ENCODE assay signal across 8 cellular contexts in the genomic region with DNA sequence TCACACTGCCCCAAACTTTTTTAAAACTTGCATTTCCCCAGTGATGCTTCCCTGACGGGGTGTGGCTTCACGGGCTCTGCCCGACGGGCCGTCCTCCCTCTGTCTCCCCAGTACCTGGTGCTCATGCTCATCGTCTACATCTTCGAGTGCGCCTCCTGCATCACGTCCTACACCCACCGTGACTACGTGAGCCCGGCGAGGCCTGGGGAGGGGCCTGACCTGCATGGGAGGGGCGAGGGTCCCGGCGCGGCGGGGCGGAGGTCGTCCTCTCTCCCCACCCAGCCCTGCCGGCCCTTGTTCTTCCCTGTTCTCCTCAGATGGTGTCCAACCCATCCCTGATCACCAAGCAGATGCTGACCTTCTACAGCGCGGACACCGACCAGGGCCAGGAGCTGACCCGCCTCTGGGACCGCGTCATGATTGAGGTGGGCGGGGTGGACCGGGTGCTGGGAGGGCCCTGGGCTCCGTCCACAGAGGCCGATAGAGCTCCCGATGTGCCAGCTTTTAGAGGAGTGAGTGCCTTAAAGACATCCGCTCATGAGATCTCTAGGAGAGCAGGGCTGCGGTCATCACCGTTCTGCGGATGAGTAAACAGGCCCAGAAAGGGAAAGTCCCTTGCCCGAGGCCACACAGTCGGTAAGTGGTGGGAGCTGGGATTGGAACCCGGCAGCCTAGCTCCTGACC. TPM values are rescaled to one million over a fixed set of nuclear protein-coding genes. Genes with fewer than 3 reads are reported as not detected.
DNase-seq lines count a peak whose midpoint lies in the region; ATAC-seq, FAIRE-seq and TF ChIP-seq lines count a peak whose summit lies in the region.

No MANE protein-coding gene starts in this region.

- no peaks in the 10 kb centered on the region for H3K9me3 ChIP-seq in CD4-positive, alpha-beta T cell (ENCODE audit: control insufficient read depth, low read length)

- DNase-seq in CD4-positive, alpha-beta T cell, result peak in 8 of 10 experiments; percentile 7 to 40 (median 12)
- DNase-seq in activated CD4-positive, alpha-beta memory T cell treated with anti-CD3 and anti-CD28 coated beads, Interleukin-2, amount 10 ng/mL, durations not matched to agents 7 days and 5 days, result peak; percentile 73
- peak; percentile 83 for DNase-seq in epidermal melanocyte (ENCODE audit: insufficient read length, low spot score)
- DNase-seq in natural killer cell, result no peak
- peak; percentile 86 for DNase-seq in urothelium cell line (ENCODE audit: low spot score)
- no peak for DNase-seq in COR-L47 (lab: John Stamatoyannopoulos, UW)

- H3K27me3 ChIP-seq in CD4-positive, alpha-beta T cell (ENCODE audit: control insufficient read depth, insufficient read depth, low read length), result peaks cover 13% of the 10 kb centered on the region

- peaks cover 10% of the 10 kb centered on the region for H3K4me1 Mint-ChIP-seq in CD4-positive, alpha-beta T cell (ENCODE audit: low read depth)
- H3K4me1 Mint-ChIP-seq in IgD-negative memory B cell, result peaks cover 0 to 4% (median 3%) of the 10 kb centered on the region in 3 donors
- H3K4me1 Mint-ChIP-seq in activated CD4-positive, alpha-beta memory T cell treated with anti-CD3 and anti-CD28 coated beads, Interleukin-2, amount 10 ng/mL, durations not matched to agents 7 days and 5 days, result peaks cover 7% of the 10 kb centered on the region
- H3K4me1 Mint-ChIP-seq in natural killer cell, result peaks cover 0 to 8% of the 10 kb centered on the region in 2 donors

- H3K27me3 Mint-ChIP-seq in CD4-positive, alpha-beta T cell, result peaks cover 29% of the 10 kb centered on the region
- peaks cover 42% of the 10 kb centered on the region for H3K27me3 Mint-ChIP-seq in IgD-negative memory B cell
- H3K27me3 Mint-ChIP-seq in activated CD4-positive, alpha-beta memory T cell treated with anti-CD3 and anti-CD28 coated beads, Interleukin-2, amount 10 ng/mL, durations not matched to agents 7 days and 5 days, result peaks cover 48% of the 10 kb centered on the region
- peaks cover 34 to 39% of the 10 kb centered on the region in 2 donors for H3K27me3 Mint-ChIP-seq in natural killer cell (ENCODE audit: low read depth in 2 of 2)

- no peak for TF ChIP-seq CTCF in CD4-positive, alpha-beta T cell (IDR thresholded peaks at IDR 0.05)
- no peak for TF ChIP-seq CTCF in natural killer cell (IDR thresholded peaks at IDR 0.05)

- H3K27ac Mint-ChIP-seq in CD4-positive, alpha-beta T cell, result no peak overlapping the region
- H3K27ac Mint-ChIP-seq in IgD-negative memory B cell (no peak overlapping the region), natural killer cell (peak overlapping the region in 1 of 2 donors; percentile 49)
- no peak overlapping the region for H3K27ac Mint-ChIP-seq in activated CD4-positive, alpha-beta memory T cell treated with anti-CD3 and anti-CD28 coated beads, Interleukin-2, amount 10 ng/mL, durations not matched to agents 7 days and 5 days

- intact Hi-C loops in CD4-positive, alpha-beta T cell (cut with DNase I, micrococcal nuclease), result loop anchor here in 1 of 2 experiments (10.0 kb wide), 1 partner anchor 108 kb away; a partner anchor contains a TSS
- intact Hi-C loops in natural killer cell (cut with micrococcal nuclease), result no loop called here

- CTCF ChIA-PET in CD4-positive, alpha-beta T cell (lab: Charles Lee), result interaction anchor here (0.6 kb wide), 1 partner anchor 21 kb away, joined by 4 read pairs; no protein-coding TSS in a partner anchor
- CTCF ChIA-PET in activated CD4-positive, alpha-beta memory T cell treated with anti-CD3 and anti-CD28 coated beads, Interleukin-2, amount 10 ng/mL, durations not matched to agents 7 days and 5 days (lab: Charles Lee), result interaction anchor here (0.8 to 0.9 kb wide), 3 partner anchors 10 to 178 kb away, joined by 3 to 4 read pairs (median 3); no protein-coding TSS in a partner anchor

- H3K36me3 Mint-ChIP-seq in CD4-positive, alpha-beta T cell (ENCODE audit: low read depth), result no peaks in the 10 kb centered on the region
- peaks cover 1% of the 10 kb centered on the region for H3K36me3 Mint-ChIP-seq in IgD-negative memory B cell
- no peaks in the 10 kb centered on the region for H3K36me3 Mint-ChIP-seq in activated CD4-positive, alpha-beta memory T cell treated with anti-CD3 and anti-CD28 coated beads, Interleukin-2, amount 10 ng/mL, durations not matched to agents 7 days and 5 days (ENCODE audit: low read depth)
- H3K36me3 Mint-ChIP-seq in natural killer cell, result no peaks in the 10 kb centered on the region

- no peaks in the 10 kb centered on the region for H3K9me3 Mint-ChIP-seq in CD4-positive, alpha-beta T cell
- H3K9me3 Mint-ChIP-seq in IgD-negative memory B cell (peaks cover 0 to 3% (median 0%) of the 10 kb centered on the region in 3 donors), natural killer cell (no peaks in the 10 kb centered on the region)
- H3K9me3 Mint-ChIP-seq in activated CD4-positive, alpha-beta memory T cell treated with anti-CD3 and anti-CD28 coated beads, Interleukin-2, amount 10 ng/mL, durations not matched to agents 7 days and 5 days, result no peaks in the 10 kb centered on the region

- H3K27ac ChIP-seq in CD4-positive, alpha-beta T cell (ENCODE audit: low read depth, low read length), result no peak overlapping the region

- POLR2A ChIA-PET in CD4-positive, alpha-beta T cell (lab: Charles Lee), result interaction anchor here (1.1 to 1.9 kb wide), 2 partner anchors 25 to 30 kb away, joined by 6 to 7 read pairs; a partner anchor contains a TSS
- POLR2A ChIA-PET in activated CD4-positive, alpha-beta memory T cell treated with anti-CD3 and anti-CD28 coated beads, Interleukin-2, amount 10 ng/mL, durations not matched to agents 7 days and 5 days (lab: Charles Lee), result interaction anchor here (0.5 to 1.4 kb wide), 2 partner anchors 21 to 25 kb away, joined by 3 to 8 read pairs; a partner anchor contains a TSS

- peak overlapping the region; percentile 65 for H3K4me3 Mint-ChIP-seq in CD4-positive, alpha-beta T cell
- H3K4me3 Mint-ChIP-seq in IgD-negative memory B cell, result peak overlapping the region; percentile 61 to 94 (median 76)
- H3K4me3 Mint-ChIP-seq in activated CD4-positive, alpha-beta memory T cell treated with anti-CD3 and anti-CD28 coated beads, Interleukin-2, amount 10 ng/mL, durations not matched to agents 7 days and 5 days, result peak overlapping the region; percentile 64
- peak overlapping the region; percentile 79 for H3K4me3 Mint-ChIP-seq in natural killer cell

- FAIRE-seq in urothelium cell line (lab: Jason Lieb, UNC), result peak; percentile 61

- peak; percentile 79 for ATAC-seq in CD4-positive, alpha-beta T cell (ENCODE audit: poor library complexity)
- ATAC-seq in natural killer cell (peak; percentile 66 to 84 (median 83)), GM21528 (IDR thresholded peaks at IDR 0.05; ENCODE audit: low FRiP score, unreplicated experiment) (no peak)

RNA-seq across cellular contexts. Expression of a gene that starts 6.9 kb away (rescaled TPM):
- total RNA-seq in CD4-positive, alpha-beta T cell, result under 1 TPM; 0.36 to 0.47 TPM
- polyA plus RNA-seq in IgD-negative memory B cell, result not detected
- total RNA-seq in activated CD4-positive, alpha-beta memory T cell treated with anti-CD3 and anti-CD28 coated beads, Interleukin-2, amount 10 ng/mL, durations not matched to agents 7 days and 5 days, result under 1 TPM; 0.65 to 0.86 TPM
- total RNA-seq in natural killer cell, result not detected

RNA-seq across cellular contexts. Expression of a gene that starts 25.1 kb away (rescaled TPM):
- 100 to 1,000 TPM; 136 to 144 TPM for total RNA-seq in CD4-positive, alpha-beta T cell
- 814 TPM for polyA plus RNA-seq in IgD-negative memory B cell
- 100 to 1,000 TPM; 440 to 442 TPM for total RNA-seq in activated CD4-positive, alpha-beta memory T cell treated with anti-CD3 and anti-CD28 coated beads, Interleukin-2, amount 10 ng/mL, durations not matched to agents 7 days and 5 days
- total RNA-seq in natural killer cell, result 100 to 1,000 TPM; 213 to 247 (median 215) TPM

RNA-seq across cellular contexts. Expression of a gene that starts 31.1 kb away (rescaled TPM):
- total RNA-seq in CD4-positive, alpha-beta T cell, result 1 to 10 TPM; 2.2 to 3.3 TPM
- polyA plus RNA-seq in IgD-negative memory B cell, result 31.6 TPM
- total RNA-seq in activated CD4-positive, alpha-beta memory T cell treated with anti-CD3 and anti-CD28 coated beads, Interleukin-2, amount 10 ng/mL, durations not matched to agents 7 days and 5 days, result 10 to 100 TPM; 94.8 to 96.2 TPM
- 1 to 10 TPM in 1 of 3 donors, under 1 TPM in 2; 0.27 to 1.8 (median 0.35) TPM for total RNA-seq in natural killer cell

RNA-seq across cellular contexts. Expression of a gene that starts 31.7 kb away (rescaled TPM):
- total RNA-seq in CD4-positive, alpha-beta T cell, result under 1 TPM; 0.58 to 0.59 TPM
- 0.50 TPM for polyA plus RNA-seq in IgD-negative memory B cell
- under 1 TPM; 0.65 to 0.96 TPM for total RNA-seq in activated CD4-positive, alpha-beta memory T cell treated with anti-CD3 and anti-CD28 coated beads, Interleukin-2, amount 10 ng/mL, durations not matched to agents 7 days and 5 days
- total RNA-seq in natural killer cell, result 1 to 10 TPM in 1 of 3 donors, under 1 TPM in 2; 0.48 to 2.0 (median 0.87) TPM

RNA-seq across cellular contexts. Expression of a gene that starts 44.4 kb away (rescaled TPM):
- total RNA-seq in CD4-positive, alpha-beta T cell, result 10 to 100 TPM; 45.7 to 48.8 TPM
- polyA plus RNA-seq in IgD-negative memory B cell, result 76.5 TPM
- 100 to 1,000 TPM in 1 of 2 experiments, 10 to 100 TPM in 1; 99.5 to 102 TPM for total RNA-seq in activated CD4-positive, alpha-beta memory T cell treated with anti-CD3 and anti-CD28 coated beads, Interleukin-2, amount 10 ng/mL, durations not matched to agents 7 days and 5 days
- total RNA-seq in natural killer cell, result 10 to 100 TPM; 51.6 to 61.7 (median 58.2) TPM

Comparison
In these comparisons a context has a peak if more than half of its experiments do, and no peak if none do; other contexts are left out.
1. DNase-seq: peak in CD4-positive, alpha-beta T cell (8 of 10), activated CD4-positive, alpha-beta memory T cell treated with anti-CD3 and anti-CD28 coated beads, Interleukin-2, amount 10 ng/mL, durations not matched to agents 7 days and 5 days (single experiment), epidermal melanocyte (single experiment) and urothelium cell line (single experiment); none in natural killer cell (single experiment) and COR-L47 (single experiment).
2. RNA of a gene that starts 31.1 kb away (total RNA-seq): 94.8 to 96.2 TPM in activated CD4-positive, alpha-beta memory T cell treated with anti-CD3 and anti-CD28 coated beads, Interleukin-2, amount 10 ng/mL, durations not matched to agents 7 days and 5 days; 2.2 to 3.3 TPM in CD4-positive, alpha-beta T cell and 0.27 to 1.8 TPM in natural killer cell; every median in the first group is over 10 times any median in the second.
3. Peak in every context shown above with its lines, with median percentiles within 50 percentile points of each other: H3K4me3 Mint-ChIP-seq.